ENCODE assay signal across 2 cellular contexts in genomic region chr1:1348420-1349255, GRCh38.
TF ChIP-seq lines count a peak whose summit lies in the region.

No MANE protein-coding gene starts in this region.

TF ChIP-seq in GM12878, 131 proteins besides CTCF, POLR2A, EP300 and RAD21 (continues in another document):
- peak; percentile 56 for TF ChIP-seq GATAD2B (conservative IDR thresholded peaks at IDR 0.05; ENCODE audit: low read depth)
- TF ChIP-seq SMAD5 (IDR thresholded peaks at IDR 0.05; ENCODE audit: low read depth): no peak
- peak; percentile 34; the same call in 1 of the 2 replicates for TF ChIP-seq IKZF1 (conservative IDR thresholded peaks at IDR 0.05)
- TF ChIP-seq DPF2 (IDR thresholded peaks at IDR 0.05): peak; percentile 51
- peak in 1 of 2 experiments; percentile 51; a peak in 1 of 4 replicates for TF ChIP-seq BHLHE40 (IDR thresholded peaks at IDR 0.05; ENCODE audit: borderline replicate concordance in 1 of 2, low read depth in 2 of 2, low read length in 1 of 2)
- TF ChIP-seq BACH1 (IDR thresholded peaks at IDR 0.05; ENCODE audit: borderline replicate concordance): 0 out of 2 replicates have a peak, but pooled peaks have one; percentile 55
- no peak for TF ChIP-seq NFIC (IDR thresholded peaks at IDR 0.05; ENCODE audit: low read depth, low read length)
- TF ChIP-seq CBX5 (IDR thresholded peaks at IDR 0.05; ENCODE audit: low read depth): no peak
- TF ChIP-seq RELB (IDR thresholded peaks at IDR 0.05; ENCODE audit: low read depth): no peak
- no peak for TF ChIP-seq GABPA (IDR thresholded peaks at IDR 0.05; ENCODE audit: low read depth)
- TF ChIP-seq MTA2 (IDR thresholded peaks at IDR 0.05; ENCODE audit: low read depth): no peak
- TF ChIP-seq PAX5 (IDR thresholded peaks at IDR 0.05; ENCODE audit: borderline replicate concordance, low read depth, low read length): peak; percentile 80
- no peak for TF ChIP-seq NR2F1 (conservative IDR thresholded peaks at IDR 0.05)
- TF ChIP-seq SP1 (IDR thresholded peaks at IDR 0.05; ENCODE audit: low read depth, low read length): no peak
- TF ChIP-seq TCF7 (IDR thresholded peaks at IDR 0.05; ENCODE audit: borderline replicate concordance): no peak
- no peak for TF ChIP-seq TCF3 (IDR thresholded peaks at IDR 0.05; ENCODE audit: borderline replicate concordance, insufficient read depth, low read depth, low read length)
- no peak for TF ChIP-seq CBFB (IDR thresholded peaks at IDR 0.05; ENCODE audit: low read depth)
- no peak for TF ChIP-seq ATF7 (IDR thresholded peaks at IDR 0.05; ENCODE audit: low read depth)
- no peak for TF ChIP-seq TCF12 (IDR thresholded peaks at IDR 0.05; ENCODE audit: low read depth, low read length)
- TF ChIP-seq HDAC6 (IDR thresholded peaks at IDR 0.05; ENCODE audit: unreplicated experiment): no peak
- no peak for TF ChIP-seq USF2 (IDR thresholded peaks at IDR 0.05; ENCODE audit: borderline replicate concordance, low read depth, low read length)
- no peak for TF ChIP-seq TBL1XR1 (IDR thresholded peaks at IDR 0.05; ENCODE audit: low read depth, low read length)
- no peak for TF ChIP-seq POLR2AphosphoS5 (IDR thresholded peaks at IDR 0.05; ENCODE audit: low read length)
- no peak for TF ChIP-seq YBX1 (IDR thresholded peaks at IDR 0.05)
- no peak for TF ChIP-seq ZBTB4 (CRISPR knock-in tag; IDR thresholded peaks at IDR 0.05)
- TF ChIP-seq ZNF217 (IDR thresholded peaks at IDR 0.05): no peak
- TF ChIP-seq USF1 (IDR thresholded peaks at IDR 0.05; ENCODE audit: borderline replicate concordance, extremely low read length, insufficient read depth, low read depth, low read length): no peak
- TF ChIP-seq NFXL1 (IDR thresholded peaks at IDR 0.05; ENCODE audit: borderline replicate concordance): no peak
- no peak for TF ChIP-seq TARDBP (IDR thresholded peaks at IDR 0.05; ENCODE audit: borderline replicate concordance)
- TF ChIP-seq SREBF2 (IDR thresholded peaks at IDR 0.05; ENCODE audit: low read length): no peak
- no peak for TF ChIP-seq MAX (IDR thresholded peaks at IDR 0.05; ENCODE audit: low read depth, low read length)
- no peak for TF ChIP-seq CHD2 (IDR thresholded peaks at IDR 0.05; ENCODE audit: borderline replicate concordance, low read depth, low read length)

TF ChIP-seq in liver, 16 proteins besides CTCF, POLR2A, EP300 and RAD21:
- TF ChIP-seq MAX (IDR thresholded peaks at IDR 0.05) (no peak), GABPA (IDR thresholded peaks at IDR 0.05 in 1 of 2, conservative IDR thresholded peaks at IDR 0.05 in 1 of 2) (no peak), EGR1 (IDR thresholded peaks at IDR 0.05; ENCODE audit: low read depth in 2 of 2) (no peak), ATF3 (IDR thresholded peaks at IDR 0.05) (no peak), JUND (IDR thresholded peaks at IDR 0.05) (no peak), FOXA1 (IDR thresholded peaks at IDR 0.05) (no peak), HNF4G (IDR thresholded peaks at IDR 0.05) (no peak), HNF4A (conservative IDR thresholded peaks at IDR 0.05) (no peak), ZBTB33 (IDR thresholded peaks at IDR 0.05) (no peak), FOXA2 (IDR thresholded peaks at IDR 0.05) (no peak), NR2F2 (IDR thresholded peaks at IDR 0.05) (no peak), REST (IDR thresholded peaks at IDR 0.05) (no peak), SP1 (IDR thresholded peaks at IDR 0.05) (no peak), RXRA (IDR thresholded peaks at IDR 0.05) (no peak), YY1 (IDR thresholded peaks at IDR 0.05) (no peak), TAF1 (conservative IDR thresholded peaks at IDR 0.05) (no peak)
